ENCODE assay signal across 27 cellular contexts in the genomic region with DNA sequence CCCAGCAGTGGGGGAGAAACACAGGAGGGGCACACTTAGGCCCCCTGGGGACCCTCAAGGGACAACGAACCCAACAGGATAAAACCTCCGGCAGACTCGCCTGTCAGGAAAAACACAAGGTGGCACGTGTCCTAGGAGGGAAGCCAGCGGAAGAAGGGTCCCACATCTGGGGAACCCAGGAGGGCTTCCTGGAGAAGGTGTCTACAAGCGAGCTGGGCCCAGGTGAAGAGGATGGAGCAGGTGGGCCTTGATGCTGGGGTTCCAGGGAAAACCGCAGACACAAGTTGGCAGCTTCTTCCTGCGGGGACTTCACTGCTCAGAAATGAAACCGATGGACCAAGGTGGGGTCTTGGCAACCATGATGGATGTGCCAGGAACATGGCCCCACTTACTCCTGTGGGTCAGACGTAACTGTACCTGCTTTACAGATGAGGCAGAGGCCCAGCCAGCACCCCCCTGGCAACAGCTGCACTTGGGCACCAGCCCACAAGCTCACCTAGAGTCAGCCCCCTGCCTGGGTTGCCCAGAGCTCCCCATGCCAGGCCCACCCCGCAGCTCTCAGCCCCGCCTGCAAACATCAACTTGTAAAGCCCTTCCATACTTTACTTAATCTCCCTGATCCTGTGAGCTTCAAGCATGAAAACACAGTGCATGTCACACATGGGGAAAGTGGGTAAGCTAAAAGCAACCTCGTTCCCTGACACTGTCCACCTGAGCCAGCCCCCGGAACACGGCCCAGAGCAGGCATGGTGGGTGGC.
DNase-seq lines count a peak whose midpoint lies in the region; ATAC-seq and TF ChIP-seq lines count a peak whose summit lies in the region.
"Had no signal": no experiment of that assay in that cellular context is flagged by ENCODE, and none has a peak within 500 bp of the region (broad histone marks: within the 10 kb centered on the region; RNA-seq: fewer than 3 reads in every experiment).

No MANE protein-coding gene starts in this region.

- peaks cover 15% of the 10 kb centered on the region for H3K36me3 Mint-ChIP-seq in CD4-positive, CD25-positive, alpha-beta regulatory T cell
- peaks cover 13% of the 10 kb centered on the region for H3K36me3 Mint-ChIP-seq in central memory CD8-positive, alpha-beta T cell (ENCODE audit: insufficient read depth)

- H3K9ac ChIP-seq in BLaER1 treated with 17β-estradiol and CSF1 and Interleukin-3, amounts not matched to agents 10 nM and 100 nM: no peak overlapping the region; a peak in 1 of 22 replicates

- H3K4me2 ChIP-seq in BLaER1 treated with 17β-estradiol and CSF1 and Interleukin-3, amounts not matched to agents 10 nM and 100 nM: peak overlapping the region in 6 of 11 experiments; percentile 77 to 88 (median 82); a peak in 8 of 22 replicates
- H3K4me2 ChIP-seq: GM23338, hepatocyte, PC-9 had no signal

- peaks cover 0 to 15% (median 5%) of the 10 kb centered on the region in 4 donors for H3K4me1 Mint-ChIP-seq in CD4-positive, CD25-positive, alpha-beta regulatory T cell
- H3K4me1 Mint-ChIP-seq in central memory CD8-positive, alpha-beta T cell: peaks cover 37% of the 10 kb centered on the region
- H3K4me1 Mint-ChIP-seq: GM23338 had no signal

- WGBS in psoas muscle, 3 donors: 64 to 74% (median 72%) methylated on average over 15 of the region's 15 CpGs

- H3K27me3 Mint-ChIP-seq in CD4-positive, CD25-positive, alpha-beta regulatory T cell: no peaks in the 10 kb centered on the region
- no peaks in the 10 kb centered on the region for H3K27me3 Mint-ChIP-seq in central memory CD8-positive, alpha-beta T cell
- H3K27me3 Mint-ChIP-seq: activated naive CD4-positive, alpha-beta T cell treated with anti-CD3 and anti-CD28 coated beads, Interleukin-2, amount 10 ng/mL, durations not matched to agents 7 days and 5 days had no signal

- H3K4me1 ChIP-seq in BLaER1 treated with 17β-estradiol and CSF1 and Interleukin-3, amounts not matched to agents 10 nM and 100 nM: peaks cover 37 to 55% (median 48%) of the 10 kb centered on the region in 10 experiments
- no peaks in the 10 kb centered on the region for H3K4me1 ChIP-seq in CD4-positive, CD25-positive, alpha-beta regulatory T cell (ENCODE audit: control insufficient read depth, insufficient read depth, low read length, poor library complexity, severe bottlenecking)
- H3K4me1 ChIP-seq in psoas muscle: peaks cover 28% of the 10 kb centered on the region
- H3K4me1 ChIP-seq: adrenal gland, body of pancreas, pancreas had no signal

- H3K36me3 ChIP-seq in BLaER1 treated with 17β-estradiol and CSF1 and Interleukin-3, amounts not matched to agents 10 nM and 100 nM: peaks cover 18 to 82% (median 52%) of the 10 kb centered on the region in 11 experiments
- H3K36me3 ChIP-seq in CD4-positive, CD25-positive, alpha-beta regulatory T cell (ENCODE audit: control insufficient read depth, insufficient read depth, low read length): peaks cover 63% of the 10 kb centered on the region
- peaks cover 0 to 3% of the 10 kb centered on the region in 2 donors for H3K36me3 ChIP-seq in psoas muscle (ENCODE audit: insufficient read depth in 1 of 2, low read depth in 1 of 2)
- H3K36me3 ChIP-seq: adrenal gland, pancreas had no signal

- H3K27ac Mint-ChIP-seq in CD4-positive, CD25-positive, alpha-beta regulatory T cell: peak overlapping the region in 2 of 3 donors; percentile 56 to 69
- H3K27ac Mint-ChIP-seq in central memory CD8-positive, alpha-beta T cell (ENCODE audit: low read depth): peak overlapping the region; percentile 64
- H3K27ac Mint-ChIP-seq: CD8-positive, alpha-beta T cell; nephron progenitor cell had no signal

- DNase-seq in CD4-positive, CD25-positive, alpha-beta regulatory T cell: no peak
- no peak for DNase-seq in central memory CD8-positive, alpha-beta T cell (ENCODE audit: low spot score in 2 of 2)
- DNase-seq in psoas muscle: peak in 1 of 2 donors; percentile 46
- DNase-seq in activated naive CD4-positive, alpha-beta T cell (lab: John Stamatoyannopoulos, UW): no peak
- no peak for DNase-seq in amygdala (lab: John Stamatoyannopoulos, UW)
- no peak for DNase-seq in T-helper 2 cell
- DNase-seq: activated CD8-positive, alpha-beta T cell treated with anti-CD3 and anti-CD28 coated beads, Interleukin-2, amount 10 ng/mL, durations not matched to agents 7 days and 5 days; activated naive CD4-positive, alpha-beta T cell treated with anti-CD3 and anti-CD28 coated beads, Interleukin-2, amount 10 ng/mL, durations not matched to agents 7 days and 5 days; body of pancreas; Karpas-422; mammary epithelial cell; NCI-H1436; NCI-H2081 treated with DMSO at 0.1 percent for 48 hours; NCI-H2227 treated with DMSO at 0.1 percent for 48 hours; NCI-H526 treated with DMSO at 0.1 percent for 48 hours; nephron progenitor cell; PC-9; SHP77 treated with DMSO at 0.1 percent for 48 hours; spleen; stimulated activated CD4-positive, alpha-beta T cell treated with anti-CD3 and anti-CD28 coated beads, Interleukin-4, amount 100 ng/mL, for 1 hour had no signal

- no peak for TF ChIP-seq CTCF in psoas muscle (IDR thresholded peaks at IDR 0.05)

- H3K9me3 ChIP-seq in BLaER1 treated with 17β-estradiol and CSF1 and Interleukin-3, amounts not matched to agents 10 nM and 100 nM (replicated peaks in 1 of 11): no peaks in the 10 kb centered on the region
- no peaks in the 10 kb centered on the region for H3K9me3 ChIP-seq in CD4-positive, CD25-positive, alpha-beta regulatory T cell (ENCODE audit: control insufficient read depth in 2 of 2, low read length in 2 of 2)
- no peaks in the 10 kb centered on the region for H3K9me3 ChIP-seq in psoas muscle
- H3K9me3 ChIP-seq: adrenal gland, body of pancreas, pancreas, spleen, tibial nerve had no signal

- H4K20me1 ChIP-seq in BLaER1 treated with 17β-estradiol and CSF1 and Interleukin-3, amounts not matched to agents 10 nM and 100 nM: peaks cover 77 to 100% (median 98%) of the 10 kb centered on the region in 11 experiments

- H3K27ac ChIP-seq in BLaER1 treated with 17β-estradiol and CSF1 and Interleukin-3, amounts not matched to agents 10 nM and 100 nM: no peak overlapping the region; a peak in 2 of 22 replicates
- no peak overlapping the region for H3K27ac ChIP-seq in CD4-positive, CD25-positive, alpha-beta regulatory T cell (ENCODE audit: insufficient read depth, low read length, poor library complexity, severe bottlenecking)
- peak overlapping the region; percentile 24 for H3K27ac ChIP-seq in psoas muscle
- H3K27ac ChIP-seq: adrenal gland, body of pancreas, hepatocyte, pancreas, PC-9, tibial nerve had no signal

- no peak for ATAC-seq in CD4-positive, CD25-positive, alpha-beta regulatory T cell (ENCODE audit: low read depth in 2 of 2)
- ATAC-seq in central memory CD8-positive, alpha-beta T cell (replicated peaks; ENCODE audit: extremely low read depth, poor library complexity, severe bottlenecking): no peak
- ATAC-seq in psoas muscle: no peak
- ATAC-seq: activated CD8-positive, alpha-beta T cell treated with anti-CD3 and anti-CD28 coated beads, Interleukin-2, amount 10 ng/mL, durations not matched to agents 7 days and 5 days; body of pancreas; CD8-positive, alpha-beta T cell; GM23338; pancreas had no signal

- no peak overlapping the region for H3K4me3 ChIP-seq in BLaER1 treated with 17β-estradiol and CSF1 and Interleukin-3, amounts not matched to agents 10 nM and 100 nM
- H3K4me3 ChIP-seq in CD4-positive, CD25-positive, alpha-beta regulatory T cell (ENCODE audit: low read depth, low read length): no peak overlapping the region
- H3K4me3 ChIP-seq in psoas muscle: no peak overlapping the region
- H3K4me3 ChIP-seq: adrenal gland, body of pancreas, GM23338, hepatocyte, pancreas, PC-9, spleen, tibial nerve had no signal

- H3K9me3 Mint-ChIP-seq in CD4-positive, CD25-positive, alpha-beta regulatory T cell: peaks cover 0 to 2% (median 0%) of the 10 kb centered on the region in 7 donors
- H3K9me3 Mint-ChIP-seq in central memory CD8-positive, alpha-beta T cell: no peaks in the 10 kb centered on the region
- H3K9me3 Mint-ChIP-seq: activated naive CD4-positive, alpha-beta T cell treated with anti-CD3 and anti-CD28 coated beads, Interleukin-2, amount 10 ng/mL, durations not matched to agents 7 days and 5 days; CD8-positive, alpha-beta T cell; GM23338; nephron progenitor cell had no signal

- H3K4me3 Mint-ChIP-seq in CD4-positive, CD25-positive, alpha-beta regulatory T cell: no peak overlapping the region
- H3K4me3 Mint-ChIP-seq in central memory CD8-positive, alpha-beta T cell: no peak overlapping the region
- H3K4me3 Mint-ChIP-seq: activated CD8-positive, alpha-beta T cell treated with anti-CD3 and anti-CD28 coated beads, Interleukin-2, amount 10 ng/mL, durations not matched to agents 7 days and 5 days; activated naive CD4-positive, alpha-beta T cell treated with anti-CD3 and anti-CD28 coated beads, Interleukin-2, amount 10 ng/mL, durations not matched to agents 7 days and 5 days; CD8-positive, alpha-beta T cell; GM23338; nephron progenitor cell had no signal

- no peaks in the 10 kb centered on the region; a peak in 1 of 22 replicates for H3K27me3 ChIP-seq in BLaER1 treated with 17β-estradiol and CSF1 and Interleukin-3, amounts not matched to agents 10 nM and 100 nM
- H3K27me3 ChIP-seq in CD4-positive, CD25-positive, alpha-beta regulatory T cell (ENCODE audit: control insufficient read depth, insufficient read depth, low read length): no peaks in the 10 kb centered on the region
- no peaks in the 10 kb centered on the region for H3K27me3 ChIP-seq in psoas muscle (ENCODE audit: insufficient read depth in 3 of 3, low read length in 2 of 3)
- H3K27me3 ChIP-seq: adrenal gland, body of pancreas, hepatocyte, pancreas, spleen, tibial nerve had no signal

- intact Hi-C loops in psoas muscle (cut with DNase I): no loop called here
